ENCODE assay signal across 1 cellular context in the genomic region with DNA sequence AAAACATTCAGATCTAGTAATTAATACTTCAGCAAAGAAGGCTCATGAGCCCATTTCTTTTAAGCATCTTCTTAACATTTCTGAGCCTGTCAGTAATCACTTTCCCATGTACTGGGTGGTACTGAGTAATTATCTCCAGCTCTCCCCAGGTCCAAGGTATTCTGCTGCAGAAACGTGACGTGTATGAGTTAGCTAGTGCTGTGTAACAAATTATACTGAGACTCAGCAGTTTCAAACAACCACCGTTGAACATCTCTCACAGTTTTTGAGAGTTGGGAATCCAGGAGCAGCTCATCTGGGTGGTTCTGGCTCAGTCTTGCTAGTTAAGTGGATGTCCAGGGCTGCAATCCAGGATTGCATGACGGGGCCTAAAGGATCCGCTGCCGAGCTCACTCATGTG.
TF ChIP-seq lines count a peak whose summit lies in the region.

No MANE protein-coding gene starts in this region.

TF ChIP-seq in SK-N-SH, 30 proteins besides CTCF, POLR2A, EP300 and RAD21 (continued from another document):
- TF ChIP-seq, protein P1, sequence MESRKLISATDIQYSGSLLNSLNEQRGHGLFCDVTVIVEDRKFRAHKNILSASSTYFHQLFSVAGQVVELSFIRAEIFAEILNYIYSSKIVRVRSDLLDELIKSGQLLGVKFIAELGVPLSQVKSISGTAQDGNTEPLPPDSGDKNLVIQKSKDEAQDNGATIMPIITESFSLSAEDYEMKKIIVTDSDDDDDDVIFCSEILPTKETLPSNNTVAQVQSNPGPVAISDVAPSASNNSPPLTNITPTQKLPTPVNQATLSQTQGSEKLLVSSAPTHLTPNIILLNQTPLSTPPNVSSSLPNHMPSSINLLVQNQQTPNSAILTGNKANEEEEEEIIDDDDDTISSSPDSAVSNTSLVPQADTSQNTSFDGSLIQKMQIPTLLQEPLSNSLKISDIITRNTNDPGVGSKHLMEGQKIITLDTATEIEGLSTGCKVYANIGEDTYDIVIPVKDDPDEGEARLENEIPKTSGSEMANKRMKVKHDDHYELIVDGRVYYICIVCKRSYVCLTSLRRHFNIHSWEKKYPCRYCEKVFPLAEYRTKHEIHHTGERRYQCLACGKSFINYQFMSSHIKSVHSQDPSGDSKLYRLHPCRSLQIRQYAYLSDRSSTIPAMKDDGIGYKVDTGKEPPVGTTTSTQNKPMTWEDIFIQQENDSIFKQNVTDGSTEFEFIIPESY (IDR thresholded peaks at IDR 0.05; ENCODE audit: borderline replicate concordance, low read depth) = no peak
- TF ChIP-seq NRF1 (IDR thresholded peaks at IDR 0.05; ENCODE audit: low read depth, low read length) (no peak), TAF1 (IDR thresholded peaks at IDR 0.05; ENCODE audit: borderline replicate concordance, low read depth, low read length) (no peak), TEAD4 (IDR thresholded peaks at IDR 0.05; ENCODE audit: borderline replicate concordance, insufficient read depth) (no peak), FOSL2 (IDR thresholded peaks at IDR 0.05; ENCODE audit: borderline replicate concordance, low read depth) (no peak)
- TF ChIP-seq, protein P2, sequence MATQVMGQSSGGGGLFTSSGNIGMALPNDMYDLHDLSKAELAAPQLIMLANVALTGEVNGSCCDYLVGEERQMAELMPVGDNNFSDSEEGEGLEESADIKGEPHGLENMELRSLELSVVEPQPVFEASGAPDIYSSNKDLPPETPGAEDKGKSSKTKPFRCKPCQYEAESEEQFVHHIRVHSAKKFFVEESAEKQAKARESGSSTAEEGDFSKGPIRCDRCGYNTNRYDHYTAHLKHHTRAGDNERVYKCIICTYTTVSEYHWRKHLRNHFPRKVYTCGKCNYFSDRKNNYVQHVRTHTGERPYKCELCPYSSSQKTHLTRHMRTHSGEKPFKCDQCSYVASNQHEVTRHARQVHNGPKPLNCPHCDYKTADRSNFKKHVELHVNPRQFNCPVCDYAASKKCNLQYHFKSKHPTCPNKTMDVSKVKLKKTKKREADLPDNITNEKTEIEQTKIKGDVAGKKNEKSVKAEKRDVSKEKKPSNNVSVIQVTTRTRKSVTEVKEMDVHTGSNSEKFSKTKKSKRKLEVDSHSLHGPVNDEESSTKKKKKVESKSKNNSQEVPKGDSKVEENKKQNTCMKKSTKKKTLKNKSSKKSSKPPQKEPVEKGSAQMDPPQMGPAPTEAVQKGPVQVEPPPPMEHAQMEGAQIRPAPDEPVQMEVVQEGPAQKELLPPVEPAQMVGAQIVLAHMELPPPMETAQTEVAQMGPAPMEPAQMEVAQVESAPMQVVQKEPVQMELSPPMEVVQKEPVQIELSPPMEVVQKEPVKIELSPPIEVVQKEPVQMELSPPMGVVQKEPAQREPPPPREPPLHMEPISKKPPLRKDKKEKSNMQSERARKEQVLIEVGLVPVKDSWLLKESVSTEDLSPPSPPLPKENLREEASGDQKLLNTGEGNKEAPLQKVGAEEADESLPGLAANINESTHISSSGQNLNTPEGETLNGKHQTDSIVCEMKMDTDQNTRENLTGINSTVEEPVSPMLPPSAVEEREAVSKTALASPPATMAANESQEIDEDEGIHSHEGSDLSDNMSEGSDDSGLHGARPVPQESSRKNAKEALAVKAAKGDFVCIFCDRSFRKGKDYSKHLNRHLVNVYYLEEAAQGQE (IDR thresholded peaks at IDR 0.05; ENCODE audit: low read depth, low read length) = no peak
TF ChIP-seq in SK-N-SH: peak in this region for 0.
